ENCODE assay signal across 14 cellular contexts in genomic region chr14:105773584-105773983, GRCh38.
DNase-seq lines count a peak whose midpoint lies in the region; ATAC-seq and TF ChIP-seq lines count a peak whose summit lies in the region.
"Had no signal": no experiment of that assay in that cellular context is flagged by ENCODE, and none has a peak within 500 bp of the region (broad histone marks: within the 10 kb centered on the region; RNA-seq: fewer than 3 reads in every experiment).

No MANE protein-coding gene starts in this region.

- no peak for DNase-seq in HCT116 (ENCODE audit: low read depth, low spot score)
- DNase-seq in naive B cell = no peak
- DNase-seq in stimulated activated naive B cell treated with anti-CD40 and anti-IgM and Interleukin-4, amounts not matched to agents 10 μg/mL and 1 μg/mL and 100 μg/mL, for 72 hours = no peak
- no peak for DNase-seq in chondrocyte (ENCODE audit: low spot score)
- DNase-seq in esophagus muscularis mucosa (ENCODE audit: extremely low spot score) = no peak
- DNase-seq in stimulated activated CD8-positive, alpha-beta memory T cell treated with anti-CD3 and anti-CD28 coated beads, Interleukin-4, amount 100 ng/mL, for 48 hours = no peak
- DNase-seq: CD8-positive, alpha-beta memory T cell; DND-41; GDM1; HCEC 1CT had no signal

- peaks cover 9 to 25% of the 10 kb centered on the region in 2 donors for H3K36me3 Mint-ChIP-seq in naive B cell
- peaks cover 76 to 86% of the 10 kb centered on the region in 2 donors for H3K36me3 Mint-ChIP-seq in stimulated activated naive B cell treated with anti-CD40 and anti-IgM and Interleukin-4, amounts not matched to agents 10 μg/mL and 1 μg/mL and 100 μg/mL, for 72 hours
- H3K36me3 Mint-ChIP-seq in chondrocyte (ENCODE audit: low read depth) = peaks cover 5% of the 10 kb centered on the region

- H2AFZ ChIP-seq in HCT116 (ENCODE audit: low read depth, low read length, poor library complexity, severe bottlenecking) (no peak overlapping the region), OCI-LY3 (ENCODE audit: low read depth, low read length) (no peak overlapping the region)

- TF ChIP-seq POLR2A in HCT116 (IDR thresholded peaks at IDR 0.05; ENCODE audit: borderline replicate concordance, extremely low read depth, insufficient read depth, insufficient read length) = no peak
- no peak for TF ChIP-seq POLR2A in esophagus muscularis mucosa (IDR thresholded peaks at IDR 0.05; ENCODE audit: low read depth)

- CTCF ChIA-PET in HCT116 (lab: Charles Lee) = interaction anchor here (0.7 kb wide), 1 partner anchor 27 kb away, joined by 5 read pairs; no protein-coding TSS in a partner anchor

- POLR2A ChIA-PET in HCT116 (lab: Charles Lee) = no interaction called here

- no TSS peak for BruUV-seq in HCT116 (replicated peaks; lab: Mats Ljungman, UMichigan)

- H3K9me3 Mint-ChIP-seq in naive B cell (peaks cover 0 to 13% (median 9%) of the 10 kb centered on the region in 7 donors), chondrocyte (ENCODE audit: low read depth) (peaks cover 41% of the 10 kb centered on the region)
- peaks cover 15 to 16% of the 10 kb centered on the region in 2 donors for H3K9me3 Mint-ChIP-seq in stimulated activated naive B cell treated with anti-CD40 and anti-IgM and Interleukin-4, amounts not matched to agents 10 μg/mL and 1 μg/mL and 100 μg/mL, for 72 hours

- RAD21 ChIA-PET in HCT116 (lab: Charles Lee; ENCODE audit: low non-redundant PET in 1 of 2, low total read pairs in 2 of 2, uncharacterized antibody in 2 of 2, unreplicated experiment in 2 of 2) = interaction anchor here in 1 of 2 experiments (0.7 kb wide), 1 partner anchor 185 kb away, joined by 3 read pairs; no protein-coding TSS in a partner anchor

- TF ChIP-seq CTCF in HCT116 (IDR thresholded peaks at IDR 0.05 in 2 of 3, conservative IDR thresholded peaks at IDR 0.05 in 1 of 3; ENCODE audit: borderline replicate concordance in 1 of 3, insufficient read depth in 1 of 3, low read depth in 2 of 3, low read length in 2 of 3) = no peak
- TF ChIP-seq CTCF in OCI-LY3 (IDR thresholded peaks at IDR 0.05; ENCODE audit: low read depth, low read length) = no peak
- TF ChIP-seq CTCF in chondrocyte (IDR thresholded peaks at IDR 0.05) = no peak
- TF ChIP-seq CTCF in esophagus muscularis mucosa (IDR thresholded peaks at IDR 0.05) = no peak

- H3K4me1 Mint-ChIP-seq in naive B cell = peaks cover 54 to 67% (median 65%) of the 10 kb centered on the region in 3 donors
- peaks cover 65 to 88% of the 10 kb centered on the region in 2 donors for H3K4me1 Mint-ChIP-seq in stimulated activated naive B cell treated with anti-CD40 and anti-IgM and Interleukin-4, amounts not matched to agents 10 μg/mL and 1 μg/mL and 100 μg/mL, for 72 hours
- H3K4me1 Mint-ChIP-seq in chondrocyte (ENCODE audit: low read depth) = no peaks in the 10 kb centered on the region
- H3K4me1 Mint-ChIP-seq: CD8-positive, alpha-beta memory T cell had no signal

- no peak overlapping the region for H3K4me2 ChIP-seq in HCT116 (ENCODE audit: low read length)
- H3K4me2 ChIP-seq in OCI-LY3 (ENCODE audit: low read length) = peak overlapping the region; percentile 70
- H3K4me2 ChIP-seq: A549, BLaER1 had no signal

- no peak overlapping the region for H3K4me3 ChIP-seq in HCT116 (replicated peaks in 1 of 2; ENCODE audit: low read depth in 1 of 2, low read length in 2 of 2)
- H3K4me3 ChIP-seq in OCI-LY3 (ENCODE audit: low read length) = peak overlapping the region; percentile 92
- H3K4me3 ChIP-seq in esophagus muscularis mucosa = no peak overlapping the region
- H3K4me3 ChIP-seq: A549, BLaER1 had no signal

- H3K4me3 Mint-ChIP-seq in naive B cell (peak overlapping the region; percentile 62 to 98 (median 93)), chondrocyte (ENCODE audit: unreplicated experiment) (no peak overlapping the region)
- peak overlapping the region; percentile 96 for H3K4me3 Mint-ChIP-seq in stimulated activated naive B cell treated with anti-CD40 and anti-IgM and Interleukin-4, amounts not matched to agents 10 μg/mL and 1 μg/mL and 100 μg/mL, for 72 hours
- H3K4me3 Mint-ChIP-seq: CD8-positive, alpha-beta memory T cell had no signal

- no peaks in the 10 kb centered on the region for H3K27me3 ChIP-seq in HCT116 (ENCODE audit: insufficient read depth, low read length)
- H3K27me3 ChIP-seq in OCI-LY3 (ENCODE audit: low read depth, low read length) = no peaks in the 10 kb centered on the region
- H3K27me3 ChIP-seq in esophagus muscularis mucosa = peaks cover 0 to 8% (median 0%) of the 10 kb centered on the region in 4 donors
- H3K27me3 ChIP-seq: BLaER1 had no signal

- H3K27ac ChIP-seq in HCT116 (ENCODE audit: low read depth, low read length) (no peak overlapping the region), OCI-LY3 (ENCODE audit: low read length) (peak overlapping the region; percentile 89), esophagus muscularis mucosa (replicated peaks in 1 of 4) (no peak overlapping the region)
- H3K27ac ChIP-seq: A549, BLaER1 had no signal

- no peak for TF ChIP-seq RAD21 in HCT116 (IDR thresholded peaks at IDR 0.05; ENCODE audit: low read depth)

- WGBS in esophagus muscularis mucosa = 43% methylated on average over 3 of the region's 3 CpGs

- H3K9me2 ChIP-seq in HCT116 (ENCODE audit: insufficient read depth) = no peaks in the 10 kb centered on the region

- H3K27ac Mint-ChIP-seq in naive B cell (peak overlapping the region; percentile 38 to 98 (median 80)), chondrocyte (ENCODE audit: unreplicated experiment) (no peak overlapping the region)
- peak overlapping the region; percentile 99 for H3K27ac Mint-ChIP-seq in stimulated activated naive B cell treated with anti-CD40 and anti-IgM and Interleukin-4, amounts not matched to agents 10 μg/mL and 1 μg/mL and 100 μg/mL, for 72 hours

- H3K9me3 ChIP-seq in HCT116 (ENCODE audit: control insufficient read depth in 1 of 2, insufficient read depth in 1 of 2, low read depth in 1 of 2, low read length in 2 of 2) (no peaks in the 10 kb centered on the region), OCI-LY3 (ENCODE audit: insufficient read depth, low read length) (no peaks in the 10 kb centered on the region), esophagus muscularis mucosa (peaks cover 0 to 9% (median 3%) of the 10 kb centered on the region in 4 donors)
- H3K9me3 ChIP-seq: A549 had no signal

- no peaks in the 10 kb centered on the region for H4K20me1 ChIP-seq in HCT116 (ENCODE audit: insufficient read depth)
- peaks cover 10% of the 10 kb centered on the region; the same call in 1 of the 2 replicates for H4K20me1 ChIP-seq in OCI-LY3 (ENCODE audit: insufficient read depth, low read length)
- H4K20me1 ChIP-seq: BLaER1 had no signal

- H3K4me1 ChIP-seq in HCT116 (ENCODE audit: control insufficient read depth in 1 of 2, insufficient read depth in 2 of 2, low read length in 2 of 2) (no peaks in the 10 kb centered on the region), OCI-LY3 (ENCODE audit: low read length) (peaks cover 41% of the 10 kb centered on the region), esophagus muscularis mucosa (no peaks in the 10 kb centered on the region)
- H3K4me1 ChIP-seq: A549, Caco-2 had no signal

- H3K79me2 ChIP-seq in HCT116 (ENCODE audit: insufficient read depth, low read length) (no peaks in the 10 kb centered on the region), OCI-LY3 (ENCODE audit: low read length) (peaks cover 68% of the 10 kb centered on the region)

- intact Hi-C loops in HCT116 (cut with micrococcal nuclease) = no loop called here
- intact Hi-C loops in esophagus muscularis mucosa (cut with DNase I) = no loop called here

- ATAC-seq in HCT116 (0 out of 2 replicates have a peak, but pooled peaks have one; percentile 10), naive B cell (ENCODE audit: low read depth in 2 of 2) (no peak)
- no peak for ATAC-seq in stimulated activated naive B cell treated with anti-CD40 and anti-IgM and Interleukin-4, amounts not matched to agents 10 μg/mL and 1 μg/mL and 100 μg/mL, for 72 hours (replicated peaks)
- ATAC-seq: A549 had no signal

- H3K36me3 ChIP-seq in HCT116 (ENCODE audit: control insufficient read depth in 1 of 2, insufficient read depth in 2 of 2, low read length in 2 of 2) = no peaks in the 10 kb centered on the region
- H3K36me3 ChIP-seq in OCI-LY3 (replicated peaks; ENCODE audit: low read depth, low read length) = peaks cover 11% of the 10 kb centered on the region
- H3K36me3 ChIP-seq in esophagus muscularis mucosa = no peaks in the 10 kb centered on the region
- H3K36me3 ChIP-seq: BLaER1 had no signal

- H3K9ac ChIP-seq in HCT116 (ENCODE audit: low read length) (no peak overlapping the region), OCI-LY3 (ENCODE audit: low read length) (peak overlapping the region; percentile 98; the same call in 1 of the 2 replicates)
- H3K9ac ChIP-seq: BLaER1 had no signal

- H3K27me3 Mint-ChIP-seq in naive B cell (no peaks in the 10 kb centered on the region), chondrocyte (ENCODE audit: low read depth) (no peaks in the 10 kb centered on the region)
- H3K27me3 Mint-ChIP-seq in stimulated activated naive B cell treated with anti-CD40 and anti-IgM and Interleukin-4, amounts not matched to agents 10 μg/mL and 1 μg/mL and 100 μg/mL, for 72 hours = peaks cover 14 to 33% of the 10 kb centered on the region in 2 donors

- no peak for TF ChIP-seq EP300 in esophagus muscularis mucosa (IDR thresholded peaks at IDR 0.05)

TF ChIP-seq in HCT116, 20 proteins besides CTCF, POLR2A, EP300 and RAD21 (continues in another document):
- TF ChIP-seq ZNF274 (IDR thresholded peaks at IDR 0.05; ENCODE audit: low read depth, low read length) (no peak), YY1 (IDR thresholded peaks at IDR 0.05; ENCODE audit: extremely low read depth, insufficient replicate concordance, low read depth, low read length) (no peak), SP1 (IDR thresholded peaks at IDR 0.05; ENCODE audit: low read depth) (no peak), POLR2AphosphoS5 (IDR thresholded peaks at IDR 0.05; ENCODE audit: low read depth, low read length) (no peak), SIN3A (IDR thresholded peaks at IDR 0.05; ENCODE audit: low read depth) (no peak), ATF3 (IDR thresholded peaks at IDR 0.05) (no peak), CBX3 (IDR thresholded peaks at IDR 0.05; ENCODE audit: low read depth) (no peak), SRF (IDR thresholded peaks at IDR 0.05; ENCODE audit: low read depth) (no peak), EZH2phosphoT487 (IDR thresholded peaks at IDR 0.05; ENCODE audit: borderline replicate concordance) (no peak), EGR1 (IDR thresholded peaks at IDR 0.05; ENCODE audit: low read depth) (no peak), EZH2 (IDR thresholded peaks at IDR 0.05) (no peak), JUND (IDR thresholded peaks at IDR 0.05) (no peak), TCF7L2 (IDR thresholded peaks at IDR 0.05; ENCODE audit: borderline replicate concordance, extremely low read depth, insufficient read depth, insufficient read length) (no peak)
